8 cellular contexts compared by ENCODE assay signal in genomic region chr11:3378426-3379423, GRCh38. TPM values are rescaled to one million over a fixed set of nuclear protein-coding genes. Genes with fewer than 3 reads are reported as not detected.
A peak's percentile ranks its signal among the peaks of the same experiment; 100 is the strongest.
DNase-seq lines count a peak whose midpoint lies in the region; ATAC-seq and TF ChIP-seq lines count a peak whose summit lies in the region.

ZNF195 (minus strand) TSS chr11:3379146; CDS start chr11:3379040, 106 bp downstream.

- POLR2A ChIA-PET in activated B cell treated with CpG ODN at 0.5 μM for 24 hours (lab: Charles Lee), result interaction anchor here (1.0 to 2.6 kb wide), 4 partner anchors 44 to 462 kb away, joined by 3 to 15 read pairs (median 4); partner anchors contain the start of genes CARS1, NAP1L4 and RHOG

- peaks cover 45% of the 10 kb centered on the region for H3K4me1 Mint-ChIP-seq in activated B cell treated with CpG ODN at 0.5 μM for 24 hours

- peak; percentile 87 for TF ChIP-seq POLR2A in GM18951 (IDR thresholded peaks at IDR 0.05; ENCODE audit: extremely low read depth, insufficient read depth, insufficient read length)

- in situ Hi-C loops in GM18951 (cut with MboI; ENCODE audit: low sequenced_read_pairs, unreplicated experiment), result no loop called here

- intact Hi-C loops in activated B cell treated with CpG ODN at 0.5 μM for 24 hours (cut with micrococcal nuclease), result loop anchor here (1.0 to 2.0 kb wide), 5 partner anchors 30 to 476 kb away; partner anchors contain the start of genes CARS1 and NAP1L4

- TF ChIP-seq CTCF in activated B cell treated with CpG ODN at 0.5 μM for 24 hours (IDR thresholded peaks at IDR 0.05), result no peak

- no peak within 1 kb of the TSS for H3K27ac ChIP-seq in caudate nucleus (ENCODE audit: low read depth, low read length)

- H3K9me3 Mint-ChIP-seq in activated B cell treated with CpG ODN at 0.5 μM for 24 hours, result no peaks in the 10 kb centered on the region

- H3K36me3 Mint-ChIP-seq in activated B cell treated with CpG ODN at 0.5 μM for 24 hours (ENCODE audit: low read depth), result peaks cover 39% of the 10 kb centered on the region

- peak; percentile 99 for DNase-seq in AG08395 (ENCODE audit: low spot score)
- DNase-seq in NCI-H345 (lab: John Stamatoyannopoulos, UW), result peak; percentile 99
- DNase-seq in activated B cell treated with CpG ODN at 0.5 μM for 24 hours, result peak; percentile 95
- peak; percentile 68 to 99 (median 97) for DNase-seq in caudate nucleus (lab: John Stamatoyannopoulos, UW)
- DNase-seq in inferior parietal cortex (ENCODE audit: extremely low spot score), result peak; percentile 97
- DNase-seq in stimulated activated CD4-positive, alpha-beta T cell treated with anti-CD3 and anti-CD28 coated beads, Interleukin-12 subunit alpha, Interleukin-12 subunit beta, amount 100 ng/mL, for 24 hours (ENCODE audit: low read depth in 2 of 2), result peak; percentile 94 to 99

- H3K4me3 Mint-ChIP-seq in activated B cell treated with CpG ODN at 0.5 μM for 24 hours, result peak within 1 kb of the TSS; percentile 99

- CTCF ChIA-PET in activated B cell treated with CpG ODN at 0.5 μM for 24 hours (lab: Charles Lee), result interaction anchor here (1.0 to 1.6 kb wide), 2 partner anchors 30 to 287 kb away, joined by 3 to 4 read pairs; no protein-coding TSS in a partner anchor

- peak; percentile 99 for ATAC-seq in HG03196 (IDR thresholded peaks at IDR 0.05; ENCODE audit: unreplicated experiment)
- peak; percentile 99 for ATAC-seq in activated B cell treated with CpG ODN at 0.5 μM for 24 hours (ENCODE audit: low read depth)

- H3K27me3 Mint-ChIP-seq in activated B cell treated with CpG ODN at 0.5 μM for 24 hours, result no peaks in the 10 kb centered on the region

- H3K27ac Mint-ChIP-seq in activated B cell treated with CpG ODN at 0.5 μM for 24 hours, result peak within 1 kb of the TSS; percentile 96

RNA-seq across cellular contexts. Expression of gene ZNF195, which starts in this region (rescaled TPM):
- 48.3 and 54.8 TPM in 2 replicates for total RNA-seq in activated B cell treated with CpG ODN at 0.5 μM for 24 hours
